Comparison of ENCODE assay signal across 13 cellular contexts in the genomic region with DNA sequence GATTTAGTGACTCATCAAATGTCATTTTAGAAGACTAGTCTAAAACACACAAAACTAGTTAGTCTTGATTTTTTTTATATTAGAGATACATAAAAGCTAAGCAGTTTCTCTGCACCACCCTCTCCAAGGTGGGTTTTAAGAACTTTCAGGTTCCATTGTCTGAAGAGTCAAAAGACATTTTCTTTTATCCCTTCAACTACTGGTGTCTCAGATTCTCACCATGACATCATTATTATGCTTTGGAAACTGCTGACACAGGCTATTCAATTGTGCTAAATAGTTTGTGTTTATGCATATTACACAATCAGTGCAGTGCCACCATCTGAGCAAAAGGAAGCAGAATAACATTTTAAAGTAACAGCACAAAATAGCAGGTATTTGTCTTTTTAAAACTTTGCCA.
DNase-seq lines count a peak whose midpoint lies in the region; FAIRE-seq and TF ChIP-seq lines count a peak whose summit lies in the region.
"Had no signal": no experiment of that assay in that cellular context is flagged by ENCODE, and none has a peak within 500 bp of the region (broad histone marks: within the 10 kb centered on the region; RNA-seq: fewer than 3 reads in every experiment).

No MANE protein-coding gene starts in this region.

- DNase-seq in NCI-H748 (lab: John Stamatoyannopoulos, UW; ENCODE audit: unreplicated experiment): peak; percentile 9
- DNase-seq in NCI-H748 treated with DMSO at 0.1 percent for 48 hours (lab: John Stamatoyannopoulos, UW): no peak
- peak; percentile 91 for DNase-seq in SK-N-MC (ENCODE audit: low read depth, low spot score)
- DNase-seq in fibroblast of mammary gland (ENCODE audit: low read depth): peak; percentile 53
- DNase-seq in smooth muscle cell of the brain vasculature (ENCODE audit: low read depth, low spot score): peak; percentile 18
- DNase-seq in hypothalamus (lab: John Stamatoyannopoulos, UW): no peak
- DNase-seq in HEK293T (ENCODE audit: extremely low spot score): no peak
- DNase-seq in urothelium cell line (ENCODE audit: low spot score): no peak
- DNase-seq: anterior cingulate cortex; DND-41; NCI-H187 treated with DMSO at 0.1 percent for 48 hours; stimulated activated CD4-positive, alpha-beta T cell treated with anti-CD3 and anti-CD28 coated beads, Interleukin-4, amount 100 ng/mL, for 1 hour; WERI-Rb-1 had no signal

- TF ChIP-seq CTCF in fibroblast of mammary gland (conservative IDR thresholded peaks at IDR 0.05; ENCODE audit: control insufficient read depth, insufficient read depth, low read depth, low read length): no peak

- H3K27ac ChIP-seq in SK-N-MC: peak overlapping the region; percentile 92
- H3K27ac ChIP-seq: WERI-Rb-1 had no signal

- FAIRE-seq in urothelium cell line (lab: Jason Lieb, UNC): no peak

- no peaks in the 10 kb centered on the region for H3K9me3 ChIP-seq in SK-N-MC (ENCODE audit: low read depth, low read length)

- peaks cover 39% of the 10 kb centered on the region for H3K36me3 ChIP-seq in SK-N-MC (ENCODE audit: insufficient read depth, low read length)

- POLR2A ChIA-PET in HEK293T (lab: Yijun Ruan, JAX): interaction anchor here (2.4 kb wide), 1 partner anchor 10 kb away, joined by 6 read pairs; no protein-coding TSS in a partner anchor

- CTCF ChIA-PET in HEK293T (lab: Yijun Ruan, JAX): no interaction called here

- peak overlapping the region; percentile 36 for H3K4me3 ChIP-seq in SK-N-MC
- no peak overlapping the region for H3K4me3 ChIP-seq in fibroblast of mammary gland (ENCODE audit: control insufficient read depth, low read depth, low read length)

- peak overlapping the region; percentile 55 for H3K9ac ChIP-seq in SK-N-MC (ENCODE audit: insufficient read length)

TF ChIP-seq in HEK293T, 16 proteins besides CTCF, POLR2A, EP300 and RAD21:
- TF ChIP-seq FOXK2 (IDR thresholded peaks at IDR 0.05) (no peak), CTBP1 (IDR thresholded peaks at IDR 0.05; ENCODE audit: borderline replicate concordance) (no peak), L3MBTL2 (conservative IDR thresholded peaks at IDR 0.05) (no peak), NFRKB (IDR thresholded peaks at IDR 0.05) (no peak), HDGF (IDR thresholded peaks at IDR 0.05; ENCODE audit: borderline replicate concordance) (no peak), TARDBP (IDR thresholded peaks at IDR 0.05) (no peak), SUZ12 (IDR thresholded peaks at IDR 0.05) (no peak), ZNF384 (IDR thresholded peaks at IDR 0.05) (no peak), LEF1 (IDR thresholded peaks at IDR 0.05; ENCODE audit: borderline replicate concordance) (no peak)

Comparison
In these comparisons a context has a peak if more than half of its experiments do, and no peak if none do; other contexts are left out.
1. DNase-seq: peak in NCI-H748 (single experiment), SK-N-MC (single experiment), fibroblast of mammary gland (single experiment) and smooth muscle cell of the brain vasculature (single experiment); none in NCI-H748 treated with DMSO at 0.1 percent for 48 hours (single experiment), hypothalamus (0 of 51), HEK293T (single experiment) and urothelium cell line (single experiment).